Comparison of ENCODE assay signal across 22 cellular contexts in genomic region chr4:91228659-91229058, GRCh38.
"Had no signal": no experiment of that assay in that cellular context is flagged by ENCODE, and none has a peak within 500 bp of the region (broad histone marks: within the 10 kb centered on the region; RNA-seq: fewer than 3 reads in every experiment).

No MANE protein-coding gene starts in this region.

- H3K4me3 ChIP-seq: colonic mucosa, esophagus squamous epithelium, gastrocnemius medialis, heart right ventricle, left lung, lower lobe of right lung had no signal

- DNase-seq: colonic mucosa; cortex of kidney; effector CD8-positive, alpha-beta T cell; effector memory CD8-positive, alpha-beta T cell; endodermal cell; esophagus squamous epithelium; foreskin fibroblast; foreskin melanocyte; gastrocnemius medialis; glutamatergic neuron; head of caudate nucleus; heart right ventricle; hippocampal formation; left cardiac atrium; left lung; left ventricle myocardium superior; lower lobe of right lung; mesendoderm; midbrain; naive thymus-derived CD4-positive, alpha-beta T cell; natural killer cell had no signal

- H3K27ac ChIP-seq: colonic mucosa, esophagus squamous epithelium, gastrocnemius medialis, heart right ventricle, left lung, lower lobe of right lung had no signal

- H3K4me1 ChIP-seq: colonic mucosa, esophagus squamous epithelium, gastrocnemius medialis, heart right ventricle, left lung, lower lobe of right lung had no signal

- FAIRE-seq: keratinocyte had no signal

- H3K9me3 ChIP-seq: colonic mucosa, esophagus squamous epithelium, gastrocnemius medialis, heart right ventricle, left lung, lower lobe of right lung had no signal

- ATAC-seq: effector memory CD8-positive, alpha-beta T cell; gastrocnemius medialis; heart right ventricle; left cardiac atrium; left lung; left ventricle myocardium superior; lower lobe of right lung; naive thymus-derived CD4-positive, alpha-beta T cell; natural killer cell had no signal

- H3K27me3 ChIP-seq: colonic mucosa, esophagus squamous epithelium, gastrocnemius medialis, heart right ventricle, left lung had no signal

- H3K36me3 ChIP-seq: colonic mucosa, esophagus squamous epithelium, gastrocnemius medialis, heart right ventricle, left lung, lower lobe of right lung had no signal
